In genomic region chr1:20788489-20788795, GRCh38 we compare ENCODE assay signal across 11 cellular contexts. TPM values are rescaled to one million over a fixed set of nuclear protein-coding genes. Genes with fewer than 3 reads are reported as not detected.
DNase-seq lines count a peak whose midpoint lies in the region; ATAC-seq and TF ChIP-seq lines count a peak whose summit lies in the region.
"Had no signal": no experiment of that assay in that cellular context is flagged by ENCODE, and none has a peak within 500 bp of the region (broad histone marks: within the 10 kb centered on the region; RNA-seq: fewer than 3 reads in every experiment).

No MANE protein-coding gene starts in this region.

- H3K27me3 Mint-ChIP-seq in effector memory CD8-positive, alpha-beta T cell: no peaks in the 10 kb centered on the region

- H3K27ac ChIP-seq in DOHH2 (ENCODE audit: low read depth, low read length) (no peak overlapping the region), OCI-LY7 (ENCODE audit: low read depth, low read length, poor library complexity, severe bottlenecking) (no peak overlapping the region), sigmoid colon (peak overlapping the region; percentile 96 to 100 (median 99))

- intact Hi-C loops in OCI-LY7 (cut with micrococcal nuclease; ENCODE audit: unreplicated experiment): loop anchor here (10.0 kb wide), 1 partner anchor 406 kb away; no protein-coding TSS in a partner anchor
- intact Hi-C loops in sigmoid colon (cut with DNase I): loop anchor here (5.0 to 10.0 kb wide), 2 partner anchors 91 to 556 kb away; no protein-coding TSS in a partner anchor
- intact Hi-C loops in left colon (cut with DNase I, micrococcal nuclease): no loop called here

- H4K20me1 ChIP-seq in DOHH2 (ENCODE audit: control insufficient read depth, insufficient read depth, low read depth, low read length) (peaks cover 19% of the 10 kb centered on the region; the same call in 1 of the 2 replicates), OCI-LY7 (ENCODE audit: insufficient read depth, low read length) (peaks cover 24% of the 10 kb centered on the region)

- H3K27me3 ChIP-seq in DOHH2 (ENCODE audit: control insufficient read depth, low read length) (no peaks in the 10 kb centered on the region), sigmoid colon (no peaks in the 10 kb centered on the region)
- H3K27me3 ChIP-seq: upper lobe of right lung had no signal

- CTCF ChIA-PET in OCI-LY7 (lab: Charles Lee; ENCODE audit: unreplicated experiment): no interaction called here

- no peak for TF ChIP-seq EP300 in sigmoid colon (IDR thresholded peaks at IDR 0.05)

- H3K4me1 ChIP-seq in DOHH2 (ENCODE audit: control insufficient read depth, low read length): peaks cover 27% of the 10 kb centered on the region
- H3K4me1 ChIP-seq in OCI-LY7 (ENCODE audit: insufficient read depth, low read length, poor library complexity, severe bottlenecking): peaks cover 26% of the 10 kb centered on the region
- H3K4me1 ChIP-seq in sigmoid colon: peaks cover 0 to 32% (median 23%) of the 10 kb centered on the region in 4 donors

- BruUV-seq in OCI-LY7 (replicated peaks; lab: Mats Ljungman, UMichigan): no TSS peak

- no peaks in the 10 kb centered on the region for H3K9me3 Mint-ChIP-seq in effector memory CD8-positive, alpha-beta T cell

- H3K27ac Mint-ChIP-seq in effector memory CD8-positive, alpha-beta T cell: no peak overlapping the region

- peaks cover 33% of the 10 kb centered on the region for H3K79me2 ChIP-seq in DOHH2 (ENCODE audit: control insufficient read depth, low read length)
- peaks cover 29% of the 10 kb centered on the region for H3K79me2 ChIP-seq in OCI-LY7 (ENCODE audit: insufficient read depth, low read depth, low read length)

- H3K9me3 ChIP-seq in DOHH2 (ENCODE audit: control insufficient read depth, insufficient read depth, low read length) (no peaks in the 10 kb centered on the region), OCI-LY7 (ENCODE audit: low read length) (no peaks in the 10 kb centered on the region), sigmoid colon (no peaks in the 10 kb centered on the region)
- H3K9me3 ChIP-seq: upper lobe of right lung had no signal

- peak overlapping the region; percentile 78 for H3K4me2 ChIP-seq in DOHH2 (ENCODE audit: low read length)
- peak overlapping the region; percentile 92; the same call in 1 of the 2 replicates for H3K4me2 ChIP-seq in OCI-LY7 (ENCODE audit: low read length)

- no peak for TF ChIP-seq POLR2A in sigmoid colon (IDR thresholded peaks at IDR 0.05)

- H3K36me3 Mint-ChIP-seq in effector memory CD8-positive, alpha-beta T cell (ENCODE audit: insufficient read depth): peaks cover 30% of the 10 kb centered on the region

- H3K9me2 ChIP-seq in DOHH2 (replicated peaks; ENCODE audit: control insufficient read depth, low read length) (no peaks in the 10 kb centered on the region), OCI-LY7 (ENCODE audit: insufficient read depth, low read length) (no peaks in the 10 kb centered on the region)

- H3F3A ChIP-seq in DOHH2 (ENCODE audit: control insufficient read depth, insufficient read depth): peaks cover 6% of the 10 kb centered on the region; the same call in 1 of the 2 replicates

- POLR2A ChIA-PET in OCI-LY7 (lab: Charles Lee): interaction anchor here (1.0 kb wide), 2 partner anchors 12 to 17 kb away, joined by 3 read pairs; no protein-coding TSS in a partner anchor

- TF ChIP-seq CTCF in DOHH2 (IDR thresholded peaks at IDR 0.05; ENCODE audit: low read depth, low read length, poor library complexity, severe bottlenecking) (no peak), OCI-LY7 (conservative IDR thresholded peaks at IDR 0.05; ENCODE audit: low read length) (no peak), sigmoid colon (IDR thresholded peaks at IDR 0.05) (no peak)

- no peak overlapping the region for H2AFZ ChIP-seq in OCI-LY7 (ENCODE audit: low read length)

- WGBS in sigmoid colon, 2 donors: 89 to 96% methylated on average over 8 of the region's 8 CpGs

- H3K36me3 ChIP-seq in DOHH2 (ENCODE audit: control insufficient read depth, low read length) (peaks cover 27% of the 10 kb centered on the region), OCI-LY7 (ENCODE audit: insufficient read depth, low read length) (peaks cover 23% of the 10 kb centered on the region), sigmoid colon (no peaks in the 10 kb centered on the region)
- H3K36me3 ChIP-seq: upper lobe of right lung had no signal

- no peak for ATAC-seq in effector memory CD8-positive, alpha-beta T cell (replicated peaks)
- ATAC-seq in left colon: no peak
- ATAC-seq: upper lobe of right lung had no signal

- peaks cover 25 to 31% of the 10 kb centered on the region in 2 donors for H3K4me1 Mint-ChIP-seq in effector memory CD8-positive, alpha-beta T cell (ENCODE audit: low read depth in 2 of 2)

- H3K4me3 ChIP-seq in DOHH2 (ENCODE audit: low read length) (peak overlapping the region; percentile 80), OCI-LY7 (ENCODE audit: low read depth, low read length, poor library complexity, severe bottlenecking) (no peak overlapping the region), sigmoid colon (no peak overlapping the region)

- DNase-seq in OCI-LY7 (ENCODE audit: low spot score) (no peak), sigmoid colon (no peak), RPMI8226 (no peak), left colon (no peak), NOMO-1 treated with dmso at 0.1 percent for 144 hours (lab: John Stamatoyannopoulos, UW; ENCODE audit: unreplicated experiment) (no peak), NCI-H2171 treated with DMSO at 0.1 percent for 48 hours (lab: John Stamatoyannopoulos, UW) (no peak)
- no peak for DNase-seq in effector memory CD8-positive, alpha-beta T cell
- DNase-seq: activated CD4-positive, alpha-beta T cell treated with anti-CD3 and anti-CD28 coated beads for 1 hour; NCI-H446 treated with DMSO at 0.1 percent for 48 hours; upper lobe of right lung had no signal

- H3K4me3 Mint-ChIP-seq in effector memory CD8-positive, alpha-beta T cell: peak overlapping the region; percentile 98 to 99

RNA-seq across cellular contexts. Expression of gene HP1BP3, which starts 1.3 kb away (rescaled TPM):
- 295 and 423 TPM in 2 replicates for total RNA-seq in OCI-LY7 (2014; rRNA removed; shearing (Covaris generic))
- total RNA-seq in OCI-LY7 (2022) (288 and 341 TPM in 2 replicates), sigmoid colon (100 to 1,000 TPM; 158 to 269 (median 200) TPM), left colon (100 to 1,000 TPM; 175 to 186 TPM)
- polyA plus RNA-seq in sigmoid colon: 100 to 1,000 TPM in 1 of 3 donors, 10 to 100 TPM in 2; 54.6 to 117 (median 91.3) TPM

RNA-seq across cellular contexts. Expression of gene SH2D5, which starts 55.9 kb away (rescaled TPM):
- total RNA-seq in OCI-LY7 (2014; rRNA removed; shearing (Covaris generic)): 0.46 TPM in 1 of 2 replicates, not detected in the other
- total RNA-seq in OCI-LY7 (2022) (0.42 and 0.68 TPM in 2 replicates), sigmoid colon (under 1 TPM in 3 of 4 donors, not detected in 1; 0.14 to 0.55 (median 0.36) TPM), left colon (under 1 TPM in 1 of 2 donors, not detected in 1; 0.15 TPM)
- under 1 TPM in 2 of 3 donors, not detected in 1; under 0.01 to 0.09 TPM for polyA plus RNA-seq in sigmoid colon

Comparison
In these comparisons a context has a peak if more than half of its experiments do, and no peak if none do; other contexts are left out.
1. H3K27ac ChIP-seq: peak in sigmoid colon (4 of 4); none in DOHH2 (single experiment) and OCI-LY7 (single experiment).
2. intact Hi-C loops: an anchor here in OCI-LY7 (10.0 kb wide) and sigmoid colon (5.0 to 10.0 kb wide); none called in left colon.